ENCODE assay signal across 7 cellular contexts in genomic region chr6:137043710-137044365, GRCh38. TPM values are rescaled to one million over a fixed set of nuclear protein-coding genes. Genes with fewer than 3 reads are reported as not detected.
DNase-seq lines count a peak whose midpoint lies in the region; ATAC-seq, FAIRE-seq and TF ChIP-seq lines count a peak whose summit lies in the region.

No MANE protein-coding gene starts in this region.

- peak; percentile 27 for ATAC-seq in activated naive CD8-positive, alpha-beta T cell treated with anti-CD3 and anti-CD28 coated beads, Interleukin-2, amount 50 U/mL, for 24 hours
- ATAC-seq in psoas muscle = peak in 3 of 4 donors; percentile 39 to 66 (median 44)

- intact Hi-C loops in psoas muscle (cut with DNase I) = no loop called here

- TF ChIP-seq CTCF in HL-60 (IDR thresholded peaks at IDR 0.05; ENCODE audit: insufficient read depth, low read length) = no peak
- TF ChIP-seq CTCF in right atrium auricular region (IDR thresholded peaks at IDR 0.05) = no peak
- no peak for TF ChIP-seq CTCF in psoas muscle (IDR thresholded peaks at IDR 0.05)
- no peak for TF ChIP-seq CTCF in D721Med (IDR thresholded peaks at IDR 0.05; ENCODE audit: insufficient read depth, missing control alignments)

- H3K9ac ChIP-seq in ES-I3 (ENCODE audit: low read depth, low read length) = peak overlapping the region; percentile 82

- H3K27me3 Mint-ChIP-seq in activated naive CD8-positive, alpha-beta T cell treated with anti-CD3 and anti-CD28 coated beads, Interleukin-2, amount 50 U/mL, for 24 hours = peaks cover 76% of the 10 kb centered on the region

- WGBS in psoas muscle, 3 donors = 4 to 7% (median 5%) methylated on average over 26 to 42 of the region's 42 CpGs

- no peak for FAIRE-seq in D721Med (lab: Jason Lieb, UNC)

- H3K36me3 ChIP-seq in ES-I3 (ENCODE audit: insufficient read depth, low read length) (no peaks in the 10 kb centered on the region), right atrium auricular region (no peaks in the 10 kb centered on the region), psoas muscle (ENCODE audit: insufficient read depth in 1 of 2, low read depth in 1 of 2) (no peaks in the 10 kb centered on the region)

- H3K4me1 Mint-ChIP-seq in activated naive CD8-positive, alpha-beta T cell treated with anti-CD3 and anti-CD28 coated beads, Interleukin-2, amount 50 U/mL, for 24 hours = peaks cover 5% of the 10 kb centered on the region

- no peaks in the 10 kb centered on the region for H3K9me3 Mint-ChIP-seq in activated naive CD8-positive, alpha-beta T cell treated with anti-CD3 and anti-CD28 coated beads, Interleukin-2, amount 50 U/mL, for 24 hours

- peak overlapping the region; percentile 78 for H3K4me3 Mint-ChIP-seq in activated naive CD8-positive, alpha-beta T cell treated with anti-CD3 and anti-CD28 coated beads, Interleukin-2, amount 50 U/mL, for 24 hours

- DNase-seq in HL-60 (ENCODE audit: low read depth in 1 of 2, low spot score in 1 of 2) (no peak), right atrium auricular region (ENCODE audit: low spot score) (no peak), psoas muscle (peak; percentile 24 to 47), D721Med (ENCODE audit: insufficient read length, low spot score) (no peak), NCI-H1694 treated with DMSO at 0.1 percent for 48 hours (lab: John Stamatoyannopoulos, UW) (no peak)
- DNase-seq in activated naive CD8-positive, alpha-beta T cell treated with anti-CD3 and anti-CD28 coated beads, Interleukin-2, amount 50 U/mL, for 24 hours = peak; percentile 8

- H3K4me3 ChIP-seq in HL-60 (replicated peaks; ENCODE audit: insufficient read depth, low read length) (peak overlapping the region; percentile 57), right atrium auricular region (peak overlapping the region; percentile 69 to 73), psoas muscle (peak overlapping the region; percentile 80)

- H3K27me3 ChIP-seq in HL-60 (ENCODE audit: insufficient read depth, poor library complexity, severe bottlenecking) (peaks cover 76% of the 10 kb centered on the region), right atrium auricular region (no peaks in the 10 kb centered on the region), psoas muscle (ENCODE audit: insufficient read depth in 3 of 3, low read length in 2 of 3) (peaks cover 0 to 74% (median 9%) of the 10 kb centered on the region in 3 donors)

- H3K36me3 Mint-ChIP-seq in activated naive CD8-positive, alpha-beta T cell treated with anti-CD3 and anti-CD28 coated beads, Interleukin-2, amount 50 U/mL, for 24 hours (ENCODE audit: low read depth) = peaks cover 2% of the 10 kb centered on the region

- H3K9me3 ChIP-seq in ES-I3 (ENCODE audit: control insufficient read depth, insufficient read depth, low read length) (no peaks in the 10 kb centered on the region), right atrium auricular region (no peaks in the 10 kb centered on the region), psoas muscle (no peaks in the 10 kb centered on the region)

- H3K27ac Mint-ChIP-seq in activated naive CD8-positive, alpha-beta T cell treated with anti-CD3 and anti-CD28 coated beads, Interleukin-2, amount 50 U/mL, for 24 hours = peak overlapping the region; percentile 21

- H3K27ac ChIP-seq in HL-60 (replicated peaks) (no peak overlapping the region), right atrium auricular region (peak overlapping the region in 1 of 2 donors; percentile 47), psoas muscle (no peak overlapping the region)

- H3K4me1 ChIP-seq in ES-I3 (ENCODE audit: insufficient read depth, low read length) (no peaks in the 10 kb centered on the region), right atrium auricular region (peaks cover 0 to 3% of the 10 kb centered on the region in 2 donors), psoas muscle (no peaks in the 10 kb centered on the region)

RNA-seq across cellular contexts. Expression of gene IL20RA, which starts 0.9 kb away (rescaled TPM):
- total RNA-seq in right atrium auricular region (1 to 10 TPM in 1 of 2 donors, under 1 TPM in 1; 0.12 to 5.0 TPM), psoas muscle (under 1 TPM in 3 of 4 donors, not detected in 1; 0.07 to 0.94 (median 0.40) TPM)
- polyA plus RNA-seq in psoas muscle = under 1 TPM; 0.04 to 0.23 (median 0.05) TPM

Comparison
In these comparisons a context has a peak if more than half of its experiments do, and no peak if none do; other contexts are left out.
1. DNase-seq: peak in activated naive CD8-positive, alpha-beta T cell treated with anti-CD3 and anti-CD28 coated beads, Interleukin-2, amount 50 U/mL, for 24 hours (single experiment) and psoas muscle (2 of 2); none in HL-60 (0 of 2), right atrium auricular region (single experiment), D721Med (single experiment) and NCI-H1694 treated with DMSO at 0.1 percent for 48 hours (single experiment).
2. Peak in every context shown above with its lines, with median percentiles within 50 percentile points of each other: H3K4me3 ChIP-seq.